ENCODE assay signal across 1 cellular context in genomic region chr7:150049012-150049655, GRCh38.
TF ChIP-seq lines count a peak whose summit lies in the region.

No MANE protein-coding gene starts in this region.

TF ChIP-seq in HepG2, 621 proteins besides CTCF, POLR2A, EP300 and RAD21 (continued from another document):
- TF ChIP-seq POLR2G (IDR thresholded peaks at IDR 0.05; ENCODE audit: low read depth, low read length): peak; percentile 44; the same call in 1 of the 2 replicates
- peak; percentile 56; the same call in 1 of the 2 replicates for TF ChIP-seq UBTF (CRISPR knock-in tag; IDR thresholded peaks at IDR 0.05)
- TF ChIP-seq ZNF280B (CRISPR knock-in tag; IDR thresholded peaks at IDR 0.05; ENCODE audit: borderline replicate concordance): 0 out of 2 replicates have a peak, but pooled peaks have one; percentile 25
- 0 out of 2 replicates have a peak, but pooled peaks have one; percentile 21 for TF ChIP-seq ZNF800 (CRISPR knock-in tag; IDR thresholded peaks at IDR 0.05)
